In genomic region chr9:121631978-121632418, GRCh38 we compare ENCODE assay signal across 23 cellular contexts. TPM values are rescaled to one million over a fixed set of nuclear protein-coding genes. Genes with fewer than 3 reads are reported as not detected.
"Had no signal": no experiment of that assay in that cellular context is flagged by ENCODE, and none has a peak within 500 bp of the region (broad histone marks: within the 10 kb centered on the region; RNA-seq: fewer than 3 reads in every experiment).

No MANE protein-coding gene starts in this region.

- H3K36me3 ChIP-seq: left lung, tibial artery, WERI-Rb-1 had no signal

- H3K27me3 Mint-ChIP-seq: activated CD4-positive, alpha-beta T cell treated with anti-CD3 and anti-CD28 coated beads, Interleukin-2, amount 10 ng/mL, durations not matched to agents 7 days and 5 days; activated CD8-positive, alpha-beta T cell treated with anti-CD3 and anti-CD28 coated beads for 36 hours had no signal

- DNase-seq: activated CD4-positive, alpha-beta T cell treated with anti-CD3 and anti-CD28 coated beads, Interleukin-2, amount 10 ng/mL, durations not matched to agents 7 days and 5 days; activated CD4-positive, CD25-positive, alpha-beta regulatory T cell treated with anti-CD3 and anti-CD28 coated beads, Interleukin-2, amount 50 U/mL, for 72 hours; activated CD8-positive, alpha-beta memory T cell treated with anti-CD3 and anti-CD28 coated beads, Interleukin-2, amount 10 ng/mL, durations not matched to agents 7 days and 5 days; activated CD8-positive, alpha-beta T cell treated with anti-CD3 and anti-CD28 coated beads for 36 hours; activated effector memory CD4-positive, alpha-beta T cell treated with anti-CD3 and anti-CD28 coated beads, Interleukin-2, amount 50 U/mL, for 16 hours; activated naive CD4-positive, alpha-beta T cell treated with anti-CD3 and anti-CD28 coated beads, Interleukin-2, amount 10 ng/mL, durations not matched to agents 7 days and 5 days; activated T-cell treated with anti-CD3 and anti-CD28 coated beads for 4 hours; amygdala; dermis blood vessel endothelial cell; effector CD8-positive, alpha-beta T cell; erythroblast; foreskin fibroblast; left lung; mammary epithelial cell; midbrain; posterior cingulate gyrus; right cardiac atrium; stimulated activated CD4-positive, alpha-beta T cell treated with anti-CD3 and anti-CD28 coated beads, Interleukin-1b, Interleukin-23, amount 100 ng/mL, for 48 hours; substantia nigra; tibial artery; WERI-Rb-1 had no signal

- H3K4me3 Mint-ChIP-seq: activated CD4-positive, alpha-beta T cell treated with anti-CD3 and anti-CD28 coated beads, Interleukin-2, amount 10 ng/mL, durations not matched to agents 7 days and 5 days; activated CD8-positive, alpha-beta memory T cell treated with anti-CD3 and anti-CD28 coated beads, Interleukin-2, amount 10 ng/mL, durations not matched to agents 7 days and 5 days; activated CD8-positive, alpha-beta T cell treated with anti-CD3 and anti-CD28 coated beads for 36 hours; activated naive CD4-positive, alpha-beta T cell treated with anti-CD3 and anti-CD28 coated beads, Interleukin-2, amount 10 ng/mL, durations not matched to agents 7 days and 5 days; stimulated activated naive CD8-positive, alpha-beta T cell treated with anti-CD3 and anti-CD28 coated beads, Interleukin-15, Interleukin-2, amounts not matched to agents 100 ng/mL and 50 ng/mL, for 24 hours; T-helper 2 cell treated with Interferon-gamma antibody and Interleukin-4, amounts not matched to agents 5 μg/mL and 100 μg/mL, for 36 hours had no signal

- H3K9me3 ChIP-seq: left lung, tibial artery had no signal

- ATAC-seq: activated CD8-positive, alpha-beta memory T cell treated with anti-CD3 and anti-CD28 coated beads, Interleukin-2, amount 10 ng/mL, durations not matched to agents 7 days and 5 days; activated CD8-positive, alpha-beta T cell treated with anti-CD3 and anti-CD28 coated beads for 36 hours; left lung; right cardiac atrium had no signal

- H3K27ac ChIP-seq: left lung, tibial artery, WERI-Rb-1 had no signal

- H3K27ac Mint-ChIP-seq: activated CD4-positive, alpha-beta T cell treated with anti-CD3 and anti-CD28 coated beads, Interleukin-2, amount 10 ng/mL, durations not matched to agents 7 days and 5 days; activated CD8-positive, alpha-beta memory T cell treated with anti-CD3 and anti-CD28 coated beads, Interleukin-2, amount 10 ng/mL, durations not matched to agents 7 days and 5 days; activated CD8-positive, alpha-beta T cell treated with anti-CD3 and anti-CD28 coated beads for 36 hours; activated naive CD4-positive, alpha-beta T cell treated with anti-CD3 and anti-CD28 coated beads, Interleukin-2, amount 10 ng/mL, durations not matched to agents 7 days and 5 days; stimulated activated naive CD8-positive, alpha-beta T cell treated with anti-CD3 and anti-CD28 coated beads, Interleukin-15, Interleukin-2, amounts not matched to agents 100 ng/mL and 50 ng/mL, for 24 hours; T-helper 2 cell treated with Interferon-gamma antibody and Interleukin-4, amounts not matched to agents 5 μg/mL and 100 μg/mL, for 36 hours had no signal

- H3K36me3 Mint-ChIP-seq: activated CD8-positive, alpha-beta memory T cell treated with anti-CD3 and anti-CD28 coated beads, Interleukin-2, amount 10 ng/mL, durations not matched to agents 7 days and 5 days; activated naive CD4-positive, alpha-beta T cell treated with anti-CD3 and anti-CD28 coated beads, Interleukin-2, amount 10 ng/mL, durations not matched to agents 7 days and 5 days had no signal

- H3K27me3 ChIP-seq: left lung, tibial artery had no signal

- H3K4me3 ChIP-seq: left lung, tibial artery had no signal

- H3K9me3 Mint-ChIP-seq: activated CD4-positive, alpha-beta T cell treated with anti-CD3 and anti-CD28 coated beads, Interleukin-2, amount 10 ng/mL, durations not matched to agents 7 days and 5 days; activated CD8-positive, alpha-beta T cell treated with anti-CD3 and anti-CD28 coated beads for 36 hours; activated naive CD4-positive, alpha-beta T cell treated with anti-CD3 and anti-CD28 coated beads, Interleukin-2, amount 10 ng/mL, durations not matched to agents 7 days and 5 days; stimulated activated naive CD8-positive, alpha-beta T cell treated with anti-CD3 and anti-CD28 coated beads, Interleukin-15, Interleukin-2, amounts not matched to agents 100 ng/mL and 50 ng/mL, for 24 hours; T-helper 2 cell treated with Interferon-gamma antibody and Interleukin-4, amounts not matched to agents 5 μg/mL and 100 μg/mL, for 36 hours had no signal

RNA-seq across cellular contexts. Expression of gene DAB2IP, which starts 19.4 kb away (rescaled TPM):
- total RNA-seq: activated CD4-positive, alpha-beta T cell treated with anti-CD3 and anti-CD28 coated beads, Interleukin-2, amount 10 ng/mL, durations not matched to agents 7 days and 5 days had no signal
